28 cellular contexts compared by ENCODE assay signal in genomic region chr2:142008135-142008744, GRCh38.
A peak's percentile ranks its signal among the peaks of the same experiment; 100 is the strongest.
DNase-seq lines count a peak whose midpoint lies in the region; ATAC-seq and TF ChIP-seq lines count a peak whose summit lies in the region.
"Had no signal": no experiment of that assay in that cellular context is flagged by ENCODE, and none has a peak within 500 bp of the region (broad histone marks: within the 10 kb centered on the region; RNA-seq: fewer than 3 reads in every experiment).

No MANE protein-coding gene starts in this region.

- H3K27ac Mint-ChIP-seq in neural progenitor cell (peak overlapping the region; percentile 7), glutamatergic neuron (ENCODE audit: unreplicated experiment) (no peak overlapping the region)
- H3K27ac Mint-ChIP-seq: activated CD4-positive, alpha-beta T cell treated with anti-CD3 and anti-CD28 coated beads, Interleukin-2, amount 10 ng/mL, durations not matched to agents 24 days and 14 days; activated naive CD4-positive, alpha-beta T cell treated with anti-CD3 and anti-CD28 coated beads, Interleukin-2, amount 50 U/mL, for 24 hours; CD4-positive, alpha-beta memory T cell; IgD-negative memory B cell; naive thymus-derived CD4-positive, alpha-beta T cell; stimulated activated memory B cell treated with anti-CD40 and anti-IgM and Interleukin-4, amounts not matched to agents 10 μg/mL and 1 μg/mL and 100 μg/mL, for 72 hours; WTC11 had no signal

- no peak overlapping the region for H3K9ac ChIP-seq in neural progenitor cell

- no peaks in the 10 kb centered on the region for H3K79me2 ChIP-seq in neural progenitor cell (ENCODE audit: low read depth)

- H3K27ac ChIP-seq in neural progenitor cell: no peak overlapping the region
- H3K27ac ChIP-seq: cardiac muscle cell, colonic mucosa, foreskin keratinocyte, lower lobe of right lung, upper lobe of right lung had no signal

- no peaks in the 10 kb centered on the region for H3K36me3 Mint-ChIP-seq in neural progenitor cell
- H3K36me3 Mint-ChIP-seq in glutamatergic neuron (ENCODE audit: unreplicated experiment): no peaks in the 10 kb centered on the region
- H3K36me3 Mint-ChIP-seq: activated naive CD4-positive, alpha-beta T cell treated with anti-CD3 and anti-CD28 coated beads, Interleukin-2, amount 50 U/mL, for 24 hours; CD4-positive, alpha-beta memory T cell; IgD-negative memory B cell; naive thymus-derived CD4-positive, alpha-beta T cell; stimulated activated memory B cell treated with anti-CD40 and anti-IgM and Interleukin-4, amounts not matched to agents 10 μg/mL and 1 μg/mL and 100 μg/mL, for 72 hours; WTC11 had no signal

- intact Hi-C loops in head of caudate nucleus (cut with DNase I): no loop called here

- ATAC-seq in GM21360 (IDR thresholded peaks at IDR 0.05; ENCODE audit: unreplicated experiment): no peak
- ATAC-seq: foreskin keratinocyte; GM12878; lower lobe of right lung; naive thymus-derived CD4-positive, alpha-beta T cell; stimulated activated memory B cell treated with anti-CD40 and anti-IgM and Interleukin-4, amounts not matched to agents 10 μg/mL and 1 μg/mL and 100 μg/mL, for 72 hours; upper lobe of right lung; WTC11 had no signal

- H3K27me3 Mint-ChIP-seq in neural progenitor cell (ENCODE audit: insufficient read depth, low read depth): no peaks in the 10 kb centered on the region
- no peaks in the 10 kb centered on the region for H3K27me3 Mint-ChIP-seq in glutamatergic neuron (ENCODE audit: unreplicated experiment)
- H3K27me3 Mint-ChIP-seq: activated CD4-positive, alpha-beta T cell treated with anti-CD3 and anti-CD28 coated beads, Interleukin-2, amount 10 ng/mL, durations not matched to agents 24 days and 14 days; activated naive CD4-positive, alpha-beta T cell treated with anti-CD3 and anti-CD28 coated beads, Interleukin-2, amount 50 U/mL, for 24 hours; CD4-positive, alpha-beta memory T cell; IgD-negative memory B cell; naive thymus-derived CD4-positive, alpha-beta T cell; stimulated activated memory B cell treated with anti-CD40 and anti-IgM and Interleukin-4, amounts not matched to agents 10 μg/mL and 1 μg/mL and 100 μg/mL, for 72 hours had no signal

- H3K4me3 ChIP-seq in AG10803 (ENCODE audit: low read length) (no peak overlapping the region), neural progenitor cell (no peak overlapping the region)
- H3K4me3 ChIP-seq: cardiac muscle cell, colonic mucosa, GM12878, lower lobe of right lung, upper lobe of right lung had no signal

- H3K4me1 Mint-ChIP-seq in neural progenitor cell (peaks cover 3% of the 10 kb centered on the region), glutamatergic neuron (ENCODE audit: low read depth, unreplicated experiment) (no peaks in the 10 kb centered on the region)
- H3K4me1 Mint-ChIP-seq: activated CD4-positive, alpha-beta T cell treated with anti-CD3 and anti-CD28 coated beads, Interleukin-2, amount 10 ng/mL, durations not matched to agents 24 days and 14 days; activated naive CD4-positive, alpha-beta T cell treated with anti-CD3 and anti-CD28 coated beads, Interleukin-2, amount 50 U/mL, for 24 hours; CD4-positive, alpha-beta memory T cell; IgD-negative memory B cell; naive thymus-derived CD4-positive, alpha-beta T cell; stimulated activated memory B cell treated with anti-CD40 and anti-IgM and Interleukin-4, amounts not matched to agents 10 μg/mL and 1 μg/mL and 100 μg/mL, for 72 hours; WTC11 had no signal

- no peaks in the 10 kb centered on the region for H3K9me3 ChIP-seq in neural progenitor cell (ENCODE audit: low read depth)
- H3K9me3 ChIP-seq: colonic mucosa, lower lobe of right lung, upper lobe of right lung had no signal

- H3K27me3 ChIP-seq in neural progenitor cell: no peaks in the 10 kb centered on the region
- H3K27me3 ChIP-seq: cardiac muscle cell, colonic mucosa, foreskin keratinocyte, upper lobe of right lung had no signal

- H3K4me3 Mint-ChIP-seq in neural progenitor cell (no peak overlapping the region), glutamatergic neuron (ENCODE audit: unreplicated experiment) (no peak overlapping the region)
- H3K4me3 Mint-ChIP-seq: activated CD4-positive, alpha-beta T cell treated with anti-CD3 and anti-CD28 coated beads, Interleukin-2, amount 10 ng/mL, durations not matched to agents 24 days and 14 days; activated naive CD4-positive, alpha-beta T cell treated with anti-CD3 and anti-CD28 coated beads, Interleukin-2, amount 50 U/mL, for 24 hours; CD4-positive, alpha-beta memory T cell; IgD-negative memory B cell; naive thymus-derived CD4-positive, alpha-beta T cell; stimulated activated memory B cell treated with anti-CD40 and anti-IgM and Interleukin-4, amounts not matched to agents 10 μg/mL and 1 μg/mL and 100 μg/mL, for 72 hours; WTC11 had no signal

- no peak overlapping the region for H3K4me2 ChIP-seq in neural progenitor cell

- no peaks in the 10 kb centered on the region for H3K36me3 ChIP-seq in neural progenitor cell
- H3K36me3 ChIP-seq: cardiac muscle cell, colonic mucosa, lower lobe of right lung, upper lobe of right lung had no signal

- TF ChIP-seq CTCF in AG10803 (conservative IDR thresholded peaks at IDR 0.05; ENCODE audit: low read length) (no peak), neural progenitor cell (IDR thresholded peaks at IDR 0.05) (no peak), glutamatergic neuron (IDR thresholded peaks at IDR 0.05; ENCODE audit: partially characterized antibody, unreplicated experiment) (no peak)

- H3K9me3 Mint-ChIP-seq in neural progenitor cell (no peaks in the 10 kb centered on the region), glutamatergic neuron (ENCODE audit: unreplicated experiment) (no peaks in the 10 kb centered on the region)
- H3K9me3 Mint-ChIP-seq: activated CD4-positive, alpha-beta T cell treated with anti-CD3 and anti-CD28 coated beads, Interleukin-2, amount 10 ng/mL, durations not matched to agents 24 days and 14 days; activated naive CD4-positive, alpha-beta T cell treated with anti-CD3 and anti-CD28 coated beads, Interleukin-2, amount 50 U/mL, for 24 hours; IgD-negative memory B cell; stimulated activated memory B cell treated with anti-CD40 and anti-IgM and Interleukin-4, amounts not matched to agents 10 μg/mL and 1 μg/mL and 100 μg/mL, for 72 hours; WTC11 had no signal

- H4K20me1 ChIP-seq in neural progenitor cell (ENCODE audit: low read depth): no peaks in the 10 kb centered on the region

- H3F3A ChIP-seq in neural progenitor cell (ENCODE audit: low read depth): no peaks in the 10 kb centered on the region

- DNase-seq in AG10803 (ENCODE audit: low read depth): peak; percentile 25
- DNase-seq in RPMI7951 (ENCODE audit: low read depth): peak; percentile 1
- peak; percentile 59 for DNase-seq in dedifferentiated amniotic fluid mesenchymal stem cell (ENCODE audit: extremely low spot score)
- no peak for DNase-seq in neural progenitor cell (ENCODE audit: low spot score)
- DNase-seq in glutamatergic neuron: no peak
- no peak for DNase-seq in head of caudate nucleus
- no peak for DNase-seq in GM19238 (ENCODE audit: insufficient read length, low spot score)
- DNase-seq: activated CD4-positive, alpha-beta T cell treated with anti-CD3 and anti-CD28 coated beads, Interleukin-2, amount 10 ng/mL, durations not matched to agents 24 days and 14 days; activated CD8-positive, alpha-beta memory T cell treated with anti-CD3 and anti-CD28 coated beads for 24 hours; AML-193; anterior cingulate cortex; CD4-positive, alpha-beta memory T cell; colonic mucosa; effector CD8-positive, alpha-beta T cell; foreskin keratinocyte; lower lobe of right lung; naive thymus-derived CD4-positive, alpha-beta T cell; NCI-H187; NCI-H2171; occipital lobe; upper lobe of right lung had no signal

- no peaks in the 10 kb centered on the region for H3K4me1 ChIP-seq in neural progenitor cell
- H3K4me1 ChIP-seq: colonic mucosa, foreskin keratinocyte, lower lobe of right lung, upper lobe of right lung had no signal

- no peak overlapping the region for H2AFZ ChIP-seq in neural progenitor cell (replicated peaks)

Comparison
In these comparisons a context has a peak if more than half of its experiments do, and no peak if none do; other contexts are left out.
1. DNase-seq: peak in AG10803 (single experiment), RPMI7951 (single experiment) and dedifferentiated amniotic fluid mesenchymal stem cell (single experiment); none in neural progenitor cell (single experiment), glutamatergic neuron (single experiment), head of caudate nucleus (0 of 42) and GM19238 (single experiment).